ENCODE assay signal across 13 cellular contexts in the genomic region with DNA sequence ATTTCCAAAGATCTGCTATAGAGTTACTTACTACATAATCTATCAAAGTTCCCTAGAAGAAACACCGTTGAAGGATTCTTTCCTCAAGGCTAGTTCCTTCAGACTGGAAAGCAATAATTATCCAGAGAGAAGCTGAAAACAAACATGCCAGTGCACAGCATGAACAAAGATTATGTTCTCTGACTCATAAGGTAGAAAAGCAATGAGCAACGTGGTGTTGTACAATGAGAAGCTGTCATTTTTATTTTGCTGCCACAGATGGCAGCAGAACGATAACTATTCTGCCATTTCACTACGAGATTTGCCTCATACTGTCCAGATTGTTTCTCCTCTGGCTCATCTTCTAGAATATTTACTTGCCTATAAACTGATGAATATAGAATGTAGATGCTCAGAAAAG. TPM values are rescaled to one million over a fixed set of nuclear protein-coding genes. Genes with fewer than 3 reads are reported as not detected.
A peak's percentile ranks its signal among the peaks of the same experiment; 100 is the strongest.
DNase-seq lines count a peak whose midpoint lies in the region; FAIRE-seq and TF ChIP-seq lines count a peak whose summit lies in the region.
"Had no signal": no experiment of that assay in that cellular context is flagged by ENCODE, and none has a peak within 500 bp of the region (broad histone marks: within the 10 kb centered on the region; RNA-seq: fewer than 3 reads in every experiment).

No MANE protein-coding gene starts in this region.

- no peak overlapping the region for H3K4me3 Mint-ChIP-seq in nephron progenitor cell
- H3K4me3 Mint-ChIP-seq: brain, nephron, type B pancreatic cell had no signal

- H3K27ac ChIP-seq in C4-2B = no peak overlapping the region

- peaks cover 58% of the 10 kb centered on the region for H3K36me3 Mint-ChIP-seq in nephron progenitor cell (ENCODE audit: low read depth)

- no peaks in the 10 kb centered on the region for H3K4me1 Mint-ChIP-seq in nephron progenitor cell
- H3K4me1 Mint-ChIP-seq: nephron had no signal

- DNase-seq in LNCaP clone FGC (ENCODE audit: low read depth) (no peak), astrocyte of the cerebellum (ENCODE audit: low read depth) (peak; percentile 58), lung microvascular endothelial cell (ENCODE audit: low read depth in 2 of 2) (peak; percentile 41 to 65), nephron progenitor cell (no peak), D721Med (ENCODE audit: insufficient read length, low spot score) (no peak), SHP77 (lab: John Stamatoyannopoulos, UW) (no peak), GM19239 (ENCODE audit: insufficient read length, low spot score) (no peak)
- DNase-seq: hypothalamus, SHP77 treated with DMSO at 0.1 percent for 48 hours had no signal

- H3K27ac Mint-ChIP-seq in nephron progenitor cell = no peak overlapping the region
- H3K27ac Mint-ChIP-seq: nephron, type B pancreatic cell had no signal

- peak; percentile 36 for TF ChIP-seq CTCF in C4-2B (conservative IDR thresholded peaks at IDR 0.05)
- TF ChIP-seq CTCF in LNCaP clone FGC (IDR thresholded peaks at IDR 0.05; ENCODE audit: control insufficient read depth, extremely low read depth, insufficient read depth) = peak; percentile 55
- TF ChIP-seq CTCF in astrocyte of the cerebellum (IDR thresholded peaks at IDR 0.05; ENCODE audit: low read depth, low read length, missing control alignments) = peak; percentile 27
- TF ChIP-seq CTCF in nephron progenitor cell (IDR thresholded peaks at IDR 0.05) = no peak
- TF ChIP-seq CTCF in D721Med (IDR thresholded peaks at IDR 0.05; ENCODE audit: insufficient read depth, missing control alignments) = no peak

- H3K4me3 ChIP-seq in LNCaP clone FGC (ENCODE audit: low read depth, low read length) (no peak overlapping the region), astrocyte of the cerebellum (ENCODE audit: low read depth, low read length) (no peak overlapping the region)

- FAIRE-seq in D721Med (lab: Jason Lieb, UNC) (no peak), GM19239 (lab: Jason Lieb, UNC) (no peak)

- H3K9me3 Mint-ChIP-seq in nephron progenitor cell = peaks cover 17% of the 10 kb centered on the region
- H3K9me3 Mint-ChIP-seq: type B pancreatic cell had no signal

- no peaks in the 10 kb centered on the region for H3K27me3 Mint-ChIP-seq in nephron progenitor cell (ENCODE audit: low read depth, poor library complexity)
- H3K27me3 Mint-ChIP-seq: brain, type B pancreatic cell had no signal

- in situ Hi-C loops in astrocyte of the cerebellum (cut with HindIII; ENCODE audit: low sequenced_read_pairs) = no loop called here

RNA-seq across cellular contexts. Expression of gene EXTL2, which starts 10.7 kb away (rescaled TPM):
- 10.9 and 11.8 TPM in 2 replicates for total RNA-seq in lung microvascular endothelial cell

RNA-seq across cellular contexts. Expression of gene SLC30A7, which starts 11.9 kb away (rescaled TPM):
- total RNA-seq in lung microvascular endothelial cell = 22.0 and 27.4 TPM in 2 replicates

Comparison
In these comparisons a context has a peak if more than half of its experiments do, and no peak if none do; other contexts are left out.
1. CTCF ChIP-seq: peak in C4-2B (single experiment), LNCaP clone FGC (single experiment) and astrocyte of the cerebellum (single experiment); none in nephron progenitor cell (single experiment) and D721Med (single experiment).
2. DNase-seq: peak in astrocyte of the cerebellum (single experiment) and lung microvascular endothelial cell (2 of 2); none in LNCaP clone FGC (single experiment), nephron progenitor cell (single experiment), D721Med (single experiment), SHP77 (0 of 2) and GM19239 (single experiment).